8 cellular contexts compared by ENCODE assay signal in the genomic region with DNA sequence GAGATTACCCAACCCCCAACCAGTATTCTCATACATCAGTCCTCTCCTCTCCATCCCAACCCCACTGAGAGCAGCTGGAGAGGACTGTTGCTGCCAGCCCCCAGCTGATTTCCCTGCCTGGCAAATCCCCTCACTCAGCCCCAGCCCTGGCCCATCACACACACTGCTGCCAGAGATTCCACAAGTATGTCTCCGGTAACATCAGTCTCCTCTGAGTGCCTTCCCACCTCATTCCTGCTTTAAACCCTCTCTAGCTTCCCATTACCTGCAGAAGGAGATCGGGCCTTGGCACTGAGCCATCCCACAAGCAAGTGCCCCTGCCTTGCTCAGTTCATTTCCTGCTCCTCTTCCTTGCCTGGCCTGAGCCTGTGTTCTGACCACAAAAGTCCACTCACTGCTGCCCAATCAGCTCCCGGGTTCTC. TPM values are rescaled to one million over a fixed set of nuclear protein-coding genes. Genes with fewer than 3 reads are reported as not detected.
A peak's percentile ranks its signal among the peaks of the same experiment; 100 is the strongest.
DNase-seq lines count a peak whose midpoint lies in the region; ATAC-seq, FAIRE-seq and TF ChIP-seq lines count a peak whose summit lies in the region.

No MANE protein-coding gene starts in this region.

- in situ Hi-C loops in gastrocnemius medialis (cut with MboI; ENCODE audit: low sequenced_read_pairs in 4 of 4): no loop called here

- DNase-seq in GM03348 (ENCODE audit: low spot score) (peak; percentile 22), RWPE2 (ENCODE audit: low spot score) (no peak), glomerular visceral epithelial cell (ENCODE audit: extremely low spot score) (peak; percentile 83), gastrocnemius medialis (no peak), GM12892 (ENCODE audit: insufficient read length) (no peak)

- ATAC-seq in RWPE2 (ENCODE audit: low read depth) (peak; percentile 66), gastrocnemius medialis (no peak), HG03354 (IDR thresholded peaks at IDR 0.05; ENCODE audit: poor library complexity, severe bottlenecking, unreplicated experiment) (no peak), GM21390 (IDR thresholded peaks at IDR 0.05; ENCODE audit: unreplicated experiment) (no peak), HG02970 (IDR thresholded peaks at IDR 0.05; ENCODE audit: low FRiP score, unreplicated experiment) (no peak)

- peaks cover 5% of the 10 kb centered on the region for H3K4me1 ChIP-seq in RWPE2 (ENCODE audit: insufficient read depth, poor library complexity, severe bottlenecking)
- H3K4me1 ChIP-seq in gastrocnemius medialis: peaks cover 10 to 17% of the 10 kb centered on the region in 2 donors

- H3K36me3 ChIP-seq in RWPE2 (ENCODE audit: low read depth) (no peaks in the 10 kb centered on the region), gastrocnemius medialis (no peaks in the 10 kb centered on the region)

- intact Hi-C loops in gastrocnemius medialis (cut with DNase I; ENCODE audit: low total_unique reads): no loop called here

- H3K27me3 ChIP-seq in RWPE2 (ENCODE audit: insufficient read depth, poor library complexity, severe bottlenecking): no peaks in the 10 kb centered on the region
- no peaks in the 10 kb centered on the region for H3K27me3 ChIP-seq in gastrocnemius medialis

- H3K9me3 ChIP-seq in RWPE2 (ENCODE audit: severe bottlenecking): no peaks in the 10 kb centered on the region
- no peaks in the 10 kb centered on the region for H3K9me3 ChIP-seq in gastrocnemius medialis

- H3K27ac ChIP-seq in RWPE2 (ENCODE audit: poor library complexity, severe bottlenecking) (no peak overlapping the region), gastrocnemius medialis (peak overlapping the region; percentile 19 to 41 (median 36))

- no peak for TF ChIP-seq CTCF in RWPE2 (IDR thresholded peaks at IDR 0.05; ENCODE audit: poor library complexity, severe bottlenecking)
- no peak for TF ChIP-seq CTCF in gastrocnemius medialis (IDR thresholded peaks at IDR 0.05 in 4 of 5, conservative IDR thresholded peaks at IDR 0.05 in 1 of 5)

- FAIRE-seq in GM12892 (lab: Jason Lieb, UNC): no peak

- H3K4me3 ChIP-seq in RWPE2 (ENCODE audit: severe bottlenecking): no peak overlapping the region
- H3K4me3 ChIP-seq in gastrocnemius medialis: no peak overlapping the region

- no peak for TF ChIP-seq POLR2A in gastrocnemius medialis (IDR thresholded peaks at IDR 0.05)
- TF ChIP-seq POLR2A in GM12892 (IDR thresholded peaks at IDR 0.05; ENCODE audit: low read depth, low read length): no peak

RNA-seq across cellular contexts. Expression of gene ZFP36L2, which starts 50.6 kb away (rescaled TPM):
- total RNA-seq in gastrocnemius medialis: 10 to 100 TPM; 15.5 to 58.6 (median 44.8) TPM
- 17.0 TPM for polyA plus RNA-seq in GM12892 (2012; ENCODE audit: missing spikeins)

Comparison
In these comparisons a context has a peak if more than half of its experiments do, and no peak if none do; other contexts are left out.
1. DNase-seq: peak in GM03348 (single experiment) and glomerular visceral epithelial cell (single experiment); none in RWPE2 (single experiment), gastrocnemius medialis (0 of 2) and GM12892 (single experiment).